31 cellular contexts compared by ENCODE assay signal in genomic region chr5:123116757-123117156, GRCh38. TPM values are rescaled to one million over a fixed set of nuclear protein-coding genes. Genes with fewer than 3 reads are reported as not detected.
"Had no signal": no experiment of that assay in that cellular context is flagged by ENCODE, and none has a peak within 500 bp of the region (broad histone marks: within the 10 kb centered on the region; RNA-seq: fewer than 3 reads in every experiment).

No MANE protein-coding gene starts in this region.

- DNase-seq: activated CD4-positive, alpha-beta T cell treated with anti-CD3 and anti-CD28 coated beads for 48 hours; activated CD4-positive, alpha-beta T cell treated with anti-CD3 and anti-CD28 coated beads, Interleukin-2, amount 50 U/mL, for 48 hours; activated CD8-positive, alpha-beta memory T cell treated with anti-CD3 and anti-CD28 coated beads for 24 hours; activated effector memory CD4-positive, alpha-beta T cell treated with anti-CD3 and anti-CD28 coated beads, Interleukin-2, amount 50 U/mL, for 16 hours; activated naive CD4-positive, alpha-beta T cell treated with anti-CD3 and anti-CD28 coated beads for 36 hours; activated naive CD8-positive, alpha-beta T cell treated with anti-CD3 and anti-CD28 coated beads for 36 hours; effector CD8-positive, alpha-beta T cell; esophagus squamous epithelium; islet precursor cell; left ventricle myocardium inferior; naive B cell; nephron progenitor cell; ovary; stimulated activated CD4-positive, alpha-beta T cell treated with anti-CD3 and anti-CD28 coated beads, Interleukin-4, amount 100 ng/mL, for 24 hours; stimulated activated naive CD8-positive, alpha-beta T cell treated with anti-CD3 and anti-CD28 coated beads, Interleukin-15, amount 100 ng/mL, for 72 hours; substantia nigra; T-cell; thyroid gland had no signal

- H2AFZ ChIP-seq: hepatocyte had no signal

- H3K4me2 ChIP-seq: hepatocyte had no signal

- H3K9me3 ChIP-seq: breast epithelium, esophagus squamous epithelium, gastroesophageal sphincter, left ventricle myocardium inferior, ovary, thyroid gland had no signal

- H3K4me3 Mint-ChIP-seq: activated naive CD4-positive, alpha-beta T cell treated with anti-CD3 and anti-CD28 coated beads for 36 hours; activated naive CD8-positive, alpha-beta T cell treated with anti-CD3 and anti-CD28 coated beads for 36 hours; activated T-helper 1 cell treated with anti-CD3 and anti-CD28 coated beads, Interleukin-12 subunit alpha, Interleukin-12 subunit beta, Interleukin-2, Interleukin-4 antibody, amounts not matched to agents 30 ng/mL and 10 ng/mL and 1 ng/mL, durations not matched to agents 14 hours and 24 hours and 36 hours; central memory CD8-positive, alpha-beta T cell; naive B cell; nephron progenitor cell; stimulated activated effector memory CD8-positive, alpha-beta T cell treated with anti-CD3 and anti-CD28 coated beads, Interleukin-12 subunit alpha, Interleukin-12 subunit beta, amount 100 ng/mL, for 72 hours; stimulated activated naive CD8-positive, alpha-beta T cell treated with anti-CD3 and anti-CD28 coated beads, Interleukin-15, amount 100 ng/mL, for 72 hours; T-cell; T-helper 2 cell treated with Interferon-gamma antibody and Interleukin-4, amounts not matched to agents 5 μg/mL and 100 μg/mL, for 36 hours had no signal

- H3K4me1 ChIP-seq: breast epithelium, left ventricle myocardium inferior, thyroid gland had no signal

- H3K27ac Mint-ChIP-seq: activated naive CD4-positive, alpha-beta T cell treated with anti-CD3 and anti-CD28 coated beads for 36 hours; activated naive CD8-positive, alpha-beta T cell treated with anti-CD3 and anti-CD28 coated beads for 36 hours; activated T-helper 1 cell treated with anti-CD3 and anti-CD28 coated beads, Interleukin-12 subunit alpha, Interleukin-12 subunit beta, Interleukin-2, Interleukin-4 antibody, amounts not matched to agents 30 ng/mL and 10 ng/mL and 1 ng/mL, durations not matched to agents 14 hours and 24 hours and 36 hours; nephron progenitor cell; progenitor cell of endocrine pancreas; stimulated activated effector memory CD8-positive, alpha-beta T cell treated with anti-CD3 and anti-CD28 coated beads, Interleukin-12 subunit alpha, Interleukin-12 subunit beta, amount 100 ng/mL, for 72 hours; stimulated activated naive CD8-positive, alpha-beta T cell treated with anti-CD3 and anti-CD28 coated beads, Interleukin-15, amount 100 ng/mL, for 72 hours; T-cell; T-helper 2 cell treated with Interferon-gamma antibody and Interleukin-4, amounts not matched to agents 5 μg/mL and 100 μg/mL, for 36 hours had no signal

- H3K9me3 Mint-ChIP-seq: activated naive CD4-positive, alpha-beta T cell treated with anti-CD3 and anti-CD28 coated beads for 36 hours; activated naive CD8-positive, alpha-beta T cell treated with anti-CD3 and anti-CD28 coated beads for 36 hours; activated T-helper 1 cell treated with anti-CD3 and anti-CD28 coated beads, Interleukin-12 subunit alpha, Interleukin-12 subunit beta, Interleukin-2, Interleukin-4 antibody, amounts not matched to agents 30 ng/mL and 10 ng/mL and 1 ng/mL, durations not matched to agents 14 hours and 24 hours and 36 hours; central memory CD8-positive, alpha-beta T cell; stimulated activated effector memory CD8-positive, alpha-beta T cell treated with anti-CD3 and anti-CD28 coated beads, Interleukin-12 subunit alpha, Interleukin-12 subunit beta, amount 100 ng/mL, for 72 hours; stimulated activated naive CD8-positive, alpha-beta T cell treated with anti-CD3 and anti-CD28 coated beads, Interleukin-15, amount 100 ng/mL, for 72 hours; T-cell; T-helper 2 cell treated with Interferon-gamma antibody and Interleukin-4, amounts not matched to agents 5 μg/mL and 100 μg/mL, for 36 hours had no signal

- FAIRE-seq: endometrium had no signal

- ATAC-seq: stimulated activated effector memory CD8-positive, alpha-beta T cell treated with anti-CD3 and anti-CD28 coated beads, Interleukin-12 subunit alpha, Interleukin-12 subunit beta, amount 100 ng/mL, for 72 hours; stimulated activated naive CD8-positive, alpha-beta T cell treated with anti-CD3 and anti-CD28 coated beads, Interleukin-15, amount 100 ng/mL, for 72 hours; T-cell had no signal

- H3K36me3 Mint-ChIP-seq: activated naive CD8-positive, alpha-beta T cell treated with anti-CD3 and anti-CD28 coated beads for 36 hours; naive B cell; stimulated activated effector memory CD8-positive, alpha-beta T cell treated with anti-CD3 and anti-CD28 coated beads, Interleukin-12 subunit alpha, Interleukin-12 subunit beta, amount 100 ng/mL, for 72 hours; T-cell had no signal

- H3K27me3 ChIP-seq: breast epithelium, esophagus squamous epithelium, gastroesophageal sphincter, hepatocyte, ovary, thyroid gland had no signal

- H3K27ac ChIP-seq: breast epithelium, epithelial cell of prostate, esophagus squamous epithelium, gastroesophageal sphincter, hepatocyte, left ventricle myocardium inferior, ovary, thyroid gland, VCaP had no signal

- H3K4me3 ChIP-seq: breast epithelium, esophagus squamous epithelium, gastroesophageal sphincter, hepatocyte, left ventricle myocardium inferior, lung, ovary, skin epidermis, thyroid gland had no signal

- H3K4me1 Mint-ChIP-seq: activated naive CD8-positive, alpha-beta T cell treated with anti-CD3 and anti-CD28 coated beads for 36 hours; central memory CD8-positive, alpha-beta T cell; naive B cell; stimulated activated effector memory CD8-positive, alpha-beta T cell treated with anti-CD3 and anti-CD28 coated beads, Interleukin-12 subunit alpha, Interleukin-12 subunit beta, amount 100 ng/mL, for 72 hours; stimulated activated naive CD8-positive, alpha-beta T cell treated with anti-CD3 and anti-CD28 coated beads, Interleukin-15, amount 100 ng/mL, for 72 hours; T-cell had no signal

- H3K36me3 ChIP-seq: breast epithelium, esophagus squamous epithelium, gastroesophageal sphincter, left ventricle myocardium inferior, ovary, thyroid gland had no signal

RNA-seq across cellular contexts. Expression of gene PRDM6, which starts 27.7 kb away (rescaled TPM):
- total RNA-seq: activated naive CD4-positive, alpha-beta T cell treated with anti-CD3 and anti-CD28 coated beads for 36 hours; activated naive CD8-positive, alpha-beta T cell treated with anti-CD3 and anti-CD28 coated beads for 36 hours; activated T-helper 1 cell treated with anti-CD3 and anti-CD28 coated beads, Interleukin-12 subunit alpha, Interleukin-12 subunit beta, Interleukin-2, Interleukin-4 antibody, amounts not matched to agents 30 ng/mL and 10 ng/mL and 1 ng/mL, durations not matched to agents 14 hours and 24 hours and 36 hours had no signal
